Comparison of ENCODE assay signal across 26 cellular contexts in the genomic region with DNA sequence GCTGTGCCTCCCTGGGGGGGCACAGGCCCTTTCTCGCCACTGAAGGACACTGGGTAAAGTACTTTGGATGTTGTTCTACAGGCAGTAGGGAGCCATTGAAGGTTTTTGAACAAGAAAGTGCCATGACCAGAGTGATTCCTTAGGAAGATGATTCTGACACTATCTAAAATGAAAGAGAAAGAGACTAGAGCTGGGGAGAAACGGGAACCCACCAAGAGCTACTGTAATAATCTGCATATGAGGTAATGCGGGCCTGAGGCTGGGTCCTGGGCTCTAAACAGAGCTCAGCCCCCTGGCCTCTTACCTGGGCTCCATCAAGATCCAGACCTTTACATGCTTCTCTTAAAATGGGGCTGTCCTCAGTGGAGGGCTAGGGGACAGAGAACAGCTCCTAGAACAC. TPM values are rescaled to one million over a fixed set of nuclear protein-coding genes. Genes with fewer than 3 reads are reported as not detected.
"Had no signal": no experiment of that assay in that cellular context is flagged by ENCODE, and none has a peak within 500 bp of the region (broad histone marks: within the 10 kb centered on the region; RNA-seq: fewer than 3 reads in every experiment).

No MANE protein-coding gene starts in this region.

- H3K27ac Mint-ChIP-seq: neural progenitor cell; stimulated activated naive B cell treated with anti-CD40 and anti-IgM and Interleukin-4, amounts not matched to agents 10 μg/mL and 1 μg/mL and 100 μg/mL, for 72 hours had no signal

- H3K9me3 Mint-ChIP-seq: naive thymus-derived CD4-positive, alpha-beta T cell; neural progenitor cell had no signal

- H3K36me3 Mint-ChIP-seq: naive thymus-derived CD4-positive, alpha-beta T cell; neural progenitor cell; stimulated activated naive B cell treated with anti-CD40 and anti-IgM and Interleukin-4, amounts not matched to agents 10 μg/mL and 1 μg/mL and 100 μg/mL, for 72 hours had no signal

- H3K4me3 Mint-ChIP-seq: naive thymus-derived CD4-positive, alpha-beta T cell; neural progenitor cell; stimulated activated naive B cell treated with anti-CD40 and anti-IgM and Interleukin-4, amounts not matched to agents 10 μg/mL and 1 μg/mL and 100 μg/mL, for 72 hours had no signal

- H3K4me1 ChIP-seq: heart left ventricle, parathyroid adenoma, psoas muscle, spleen, stomach had no signal

- H3K36me3 ChIP-seq: heart left ventricle, neural progenitor cell, spleen, stomach, thoracic aorta had no signal

- ATAC-seq: esophagus mucosa; heart left ventricle; naive thymus-derived CD4-positive, alpha-beta T cell; psoas muscle; sciatic nerve; stimulated activated naive B cell treated with anti-CD40 and anti-IgM and Interleukin-4, amounts not matched to agents 10 μg/mL and 1 μg/mL and 100 μg/mL, for 72 hours had no signal

- H3K4me1 Mint-ChIP-seq: neural progenitor cell; stimulated activated naive B cell treated with anti-CD40 and anti-IgM and Interleukin-4, amounts not matched to agents 10 μg/mL and 1 μg/mL and 100 μg/mL, for 72 hours had no signal

- DNase-seq: cortex of kidney; dorsolateral prefrontal cortex; effector CD8-positive, alpha-beta T cell; heart left ventricle; hippocampal formation; kidney glomerular epithelial cell; mammary epithelial cell; naive thymus-derived CD4-positive, alpha-beta T cell; nucleus accumbens; psoas muscle; retina; spleen; stimulated activated CD4-positive, alpha-beta T cell treated with anti-CD3 and anti-CD28 coated beads, Interleukin-15, amount 100 ng/mL, for 24 hours; stimulated activated CD4-positive, alpha-beta T cell treated with anti-CD3 and anti-CD28 coated beads, Interleukin-1b, Interleukin-23, amount 100 ng/mL, for 48 hours; stimulated activated CD4-positive, alpha-beta T cell treated with anti-CD3 and anti-CD28 coated beads, Interleukin-4, amount 100 ng/mL, for 24 hours; stimulated activated naive B cell treated with anti-CD40 and anti-IgM and Interleukin-4, amounts not matched to agents 10 μg/mL and 1 μg/mL and 100 μg/mL, for 72 hours; stomach; substantia nigra had no signal

- H3K4me3 ChIP-seq: dorsolateral prefrontal cortex, heart left ventricle, neural progenitor cell, psoas muscle, spleen, stomach, thoracic aorta had no signal

- H3K27ac ChIP-seq: dorsolateral prefrontal cortex, heart left ventricle, neural progenitor cell, parathyroid adenoma, psoas muscle, spleen, stomach, thoracic aorta had no signal

- H3K27me3 ChIP-seq: dorsolateral prefrontal cortex, heart left ventricle, neural progenitor cell, spleen, stomach had no signal

- H3K9me3 ChIP-seq: heart left ventricle, psoas muscle, spleen, stomach, thoracic aorta had no signal

- H3K27me3 Mint-ChIP-seq: naive thymus-derived CD4-positive, alpha-beta T cell; stimulated activated naive B cell treated with anti-CD40 and anti-IgM and Interleukin-4, amounts not matched to agents 10 μg/mL and 1 μg/mL and 100 μg/mL, for 72 hours had no signal

RNA-seq across cellular contexts. Expression of a gene that starts 24.9 kb away (rescaled TPM):
- total RNA-seq: esophagus mucosa, glomerular endothelial cell, mesenteric fat pad, sciatic nerve, skeletal muscle tissue, thoracic aorta had no signal
